Comparison of ENCODE assay signal across 8 cellular contexts in genomic region chr6:33288141-33288941, GRCh38. TPM values are rescaled to one million over a fixed set of nuclear protein-coding genes. Genes with fewer than 3 reads are reported as not detected.
DNase-seq lines count a peak whose midpoint lies in the region; ATAC-seq and TF ChIP-seq lines count a peak whose summit lies in the region.

No MANE protein-coding gene starts in this region.

- no peak for ATAC-seq in stimulated activated naive CD8-positive, alpha-beta T cell treated with anti-CD3 and anti-CD28 coated beads, Interleukin-15, Interleukin-2, amounts not matched to agents 100 U/mL and 50 U/mL, for 24 hours

- H3K4me3 ChIP-seq in mesodermal cell (ENCODE audit: extremely low read depth, insufficient read depth, low read length, poor library complexity, severe bottlenecking): peak overlapping the region; percentile 85

- peak overlapping the region; percentile 99 for H3K4me3 Mint-ChIP-seq in stimulated activated naive CD8-positive, alpha-beta T cell treated with anti-CD3 and anti-CD28 coated beads, Interleukin-15, Interleukin-2, amounts not matched to agents 100 ng/mL and 50 ng/mL, for 24 hours
- H3K4me3 Mint-ChIP-seq in brain: peak overlapping the region; percentile 91 to 98 (median 96)

- H3K27me3 Mint-ChIP-seq in stimulated activated naive CD8-positive, alpha-beta T cell treated with anti-CD3 and anti-CD28 coated beads, Interleukin-15, Interleukin-2, amounts not matched to agents 100 ng/mL and 50 ng/mL, for 24 hours: no peaks in the 10 kb centered on the region
- peaks cover 16% of the 10 kb centered on the region for H3K27me3 Mint-ChIP-seq in brain

- H3K9me3 ChIP-seq in mesodermal cell (ENCODE audit: control insufficient read depth, low read length): no peaks in the 10 kb centered on the region

- peaks cover 70% of the 10 kb centered on the region for H3K36me3 ChIP-seq in mesodermal cell (ENCODE audit: control insufficient read depth, insufficient read depth, low read length)

- H3K9me3 Mint-ChIP-seq in stimulated activated naive CD8-positive, alpha-beta T cell treated with anti-CD3 and anti-CD28 coated beads, Interleukin-15, Interleukin-2, amounts not matched to agents 100 ng/mL and 50 ng/mL, for 24 hours: no peaks in the 10 kb centered on the region
- H3K9me3 Mint-ChIP-seq in brain: no peaks in the 10 kb centered on the region

- TF ChIP-seq CTCF in brain (conservative IDR thresholded peaks at IDR 0.05): no peak
- no peak for TF ChIP-seq CTCF in GM13977 (IDR thresholded peaks at IDR 0.05; ENCODE audit: extremely low read depth, insufficient read depth, missing control alignments)

- 9 to 17% methylated on average over 11 to 14 of the region's 23 CpGs for WGBS in mesodermal cell (ENCODE audit: insufficient coverage in 2 of 2), 2 experiments

- H3K4me1 Mint-ChIP-seq in stimulated activated naive CD8-positive, alpha-beta T cell treated with anti-CD3 and anti-CD28 coated beads, Interleukin-15, Interleukin-2, amounts not matched to agents 100 ng/mL and 50 ng/mL, for 24 hours (ENCODE audit: low read depth): peaks cover 50% of the 10 kb centered on the region
- H3K4me1 Mint-ChIP-seq in brain: peaks cover 38% of the 10 kb centered on the region

- H3K27ac ChIP-seq in mesodermal cell (ENCODE audit: low read depth, low read length, severe bottlenecking): no peak overlapping the region

- in situ Hi-C loops in GM13977 (cut with MboI; ENCODE audit: low pct_unique_long_range_greater_than_20kb, low sequenced_read_pairs, unreplicated experiment): no loop called here

- H3K27ac Mint-ChIP-seq in stimulated activated naive CD8-positive, alpha-beta T cell treated with anti-CD3 and anti-CD28 coated beads, Interleukin-15, Interleukin-2, amounts not matched to agents 100 ng/mL and 50 ng/mL, for 24 hours: peak overlapping the region; percentile 98
- H3K27ac Mint-ChIP-seq in brain: peak overlapping the region in 4 of 5 experiments; percentile 92 to 97 (median 95)

- DNase-seq in stimulated activated naive CD8-positive, alpha-beta T cell treated with anti-CD3 and anti-CD28 coated beads, Interleukin-15, Interleukin-2, amounts not matched to agents 100 U/mL and 50 U/mL, for 24 hours: no peak
- no peak for DNase-seq in GM13977 (ENCODE audit: low spot score)
- DNase-seq in NCI-H1417 treated with DMSO at 0.1 percent for 48 hours (lab: John Stamatoyannopoulos, UW): no peak
- no peak for DNase-seq in SW 1271 (lab: John Stamatoyannopoulos, UW)
- DNase-seq in activated CD4-positive, alpha-beta T cell treated with anti-CD3 and anti-CD28 coated beads, Interleukin-2, amount 50 U/mL, for 1 hour: no peak

- peaks cover 60% of the 10 kb centered on the region for H3K36me3 Mint-ChIP-seq in stimulated activated naive CD8-positive, alpha-beta T cell treated with anti-CD3 and anti-CD28 coated beads, Interleukin-15, Interleukin-2, amounts not matched to agents 100 ng/mL and 50 ng/mL, for 24 hours (ENCODE audit: low read depth)
- H3K36me3 Mint-ChIP-seq in brain: peaks cover 26% of the 10 kb centered on the region

- peaks cover 16% of the 10 kb centered on the region for H3K4me1 ChIP-seq in mesodermal cell (ENCODE audit: control insufficient read depth, insufficient read depth, low read length, poor library complexity, severe bottlenecking)

RNA-seq across cellular contexts. Expression of gene WDR46, which starts 0.7 kb away (rescaled TPM):
- polyA plus RNA-seq in brain (ENCODE audit: insufficient read depth, low read depth, low replicate concordance): 38.0 TPM
- 57.1 TPM for polyA plus RNA-seq in mesodermal cell (2013, experiment 1 of 2)
- 48.4 TPM for polyA plus RNA-seq in mesodermal cell (2013, experiment 2 of 2)

RNA-seq across cellular contexts. Expression of gene PFDN6, which starts 1.1 kb away (rescaled TPM):
- polyA plus RNA-seq in brain (ENCODE audit: insufficient read depth, low read depth, low replicate concordance): 155 TPM
- 92.7 TPM for polyA plus RNA-seq in mesodermal cell (2013, experiment 1 of 2)
- 81.2 TPM for polyA plus RNA-seq in mesodermal cell (2013, experiment 2 of 2)

RNA-seq across cellular contexts. Expression of gene RGL2, which starts 10.4 kb away (rescaled TPM):
- 44.9 TPM for polyA plus RNA-seq in brain (ENCODE audit: insufficient read depth, low read depth, low replicate concordance)
- 64.2 TPM for polyA plus RNA-seq in mesodermal cell (2013, experiment 1 of 2)
- 53.6 TPM for polyA plus RNA-seq in mesodermal cell (2013, experiment 2 of 2)

RNA-seq across cellular contexts. Expression of gene B3GALT4, which starts 11.4 kb away (rescaled TPM):
- polyA plus RNA-seq in brain (ENCODE audit: insufficient read depth, low read depth, low replicate concordance): 13.7 TPM
- polyA plus RNA-seq in mesodermal cell (2013, experiment 1 of 2): 3.1 TPM
- 2.9 TPM for polyA plus RNA-seq in mesodermal cell (2013, experiment 2 of 2)

RNA-seq across cellular contexts. Expression of gene RPS18, which starts 16.5 kb away (rescaled TPM):
- 5,109 TPM for polyA plus RNA-seq in brain (ENCODE audit: insufficient read depth, low read depth, low replicate concordance)
- 3,649 TPM for polyA plus RNA-seq in mesodermal cell (2013, experiment 1 of 2)
- polyA plus RNA-seq in mesodermal cell (2013, experiment 2 of 2): 3,497 TPM
